1 cellular context compared by ENCODE assay signal in the genomic region with DNA sequence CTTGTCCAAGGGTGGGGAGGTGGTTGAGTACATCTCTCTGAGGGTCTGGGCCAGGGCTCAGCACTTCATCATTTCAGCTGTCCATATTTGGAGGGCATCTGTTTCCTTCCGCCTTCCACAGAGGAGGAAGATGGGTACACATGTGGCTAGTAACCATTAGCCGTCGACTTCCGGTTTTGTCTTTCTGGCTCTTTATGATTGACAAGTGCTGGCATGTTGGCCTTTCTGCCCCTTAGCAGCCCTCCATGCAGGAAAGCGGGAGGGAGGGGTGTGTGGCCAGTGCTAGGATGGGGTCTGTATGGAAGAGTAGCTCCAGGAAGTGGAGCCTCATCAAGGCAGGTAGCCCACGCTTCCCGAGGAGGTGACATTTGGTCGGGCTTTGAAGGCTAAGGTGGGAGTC.
TF ChIP-seq lines count a peak whose summit lies in the region.

No MANE protein-coding gene starts in this region.

TF ChIP-seq in HepG2, 621 proteins besides CTCF, POLR2A, EP300 and RAD21 (continued from another document):
- TF ChIP-seq, protein P1, sequence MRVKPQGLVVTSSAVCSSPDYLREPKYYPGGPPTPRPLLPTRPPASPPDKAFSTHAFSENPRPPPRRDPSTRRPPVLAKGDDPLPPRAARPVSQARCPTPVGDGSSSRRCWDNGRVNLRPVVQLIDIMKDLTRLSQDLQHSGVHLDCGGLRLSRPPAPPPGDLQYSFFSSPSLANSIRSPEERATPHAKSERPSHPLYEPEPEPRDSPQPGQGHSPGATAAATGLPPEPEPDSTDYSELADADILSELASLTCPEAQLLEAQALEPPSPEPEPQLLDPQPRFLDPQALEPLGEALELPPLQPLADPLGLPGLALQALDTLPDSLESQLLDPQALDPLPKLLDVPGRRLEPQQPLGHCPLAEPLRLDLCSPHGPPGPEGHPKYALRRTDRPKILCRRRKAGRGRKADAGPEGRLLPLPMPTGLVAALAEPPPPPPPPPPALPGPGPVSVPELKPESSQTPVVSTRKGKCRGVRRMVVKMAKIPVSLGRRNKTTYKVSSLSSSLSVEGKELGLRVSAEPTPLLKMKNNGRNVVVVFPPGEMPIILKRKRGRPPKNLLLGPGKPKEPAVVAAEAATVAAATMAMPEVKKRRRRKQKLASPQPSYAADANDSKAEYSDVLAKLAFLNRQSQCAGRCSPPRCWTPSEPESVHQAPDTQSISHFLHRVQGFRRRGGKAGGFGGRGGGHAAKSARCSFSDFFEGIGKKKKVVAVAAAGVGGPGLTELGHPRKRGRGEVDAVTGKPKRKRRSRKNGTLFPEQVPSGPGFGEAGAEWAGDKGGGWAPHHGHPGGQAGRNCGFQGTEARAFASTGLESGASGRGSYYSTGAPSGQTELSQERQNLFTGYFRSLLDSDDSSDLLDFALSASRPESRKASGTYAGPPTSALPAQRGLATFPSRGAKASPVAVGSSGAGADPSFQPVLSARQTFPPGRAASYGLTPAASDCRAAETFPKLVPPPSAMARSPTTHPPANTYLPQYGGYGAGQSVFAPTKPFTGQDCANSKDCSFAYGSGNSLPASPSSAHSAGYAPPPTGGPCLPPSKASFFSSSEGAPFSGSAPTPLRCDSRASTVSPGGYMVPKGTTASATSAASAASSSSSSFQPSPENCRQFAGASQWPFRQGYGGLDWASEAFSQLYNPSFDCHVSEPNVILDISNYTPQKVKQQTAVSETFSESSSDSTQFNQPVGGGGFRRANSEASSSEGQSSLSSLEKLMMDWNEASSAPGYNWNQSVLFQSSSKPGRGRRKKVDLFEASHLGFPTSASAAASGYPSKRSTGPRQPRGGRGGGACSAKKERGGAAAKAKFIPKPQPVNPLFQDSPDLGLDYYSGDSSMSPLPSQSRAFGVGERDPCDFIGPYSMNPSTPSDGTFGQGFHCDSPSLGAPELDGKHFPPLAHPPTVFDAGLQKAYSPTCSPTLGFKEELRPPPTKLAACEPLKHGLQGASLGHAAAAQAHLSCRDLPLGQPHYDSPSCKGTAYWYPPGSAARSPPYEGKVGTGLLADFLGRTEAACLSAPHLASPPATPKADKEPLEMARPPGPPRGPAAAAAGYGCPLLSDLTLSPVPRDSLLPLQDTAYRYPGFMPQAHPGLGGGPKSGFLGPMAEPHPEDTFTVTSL (CRISPR knock-in tag; IDR thresholded peaks at IDR 0.05; ENCODE audit: borderline replicate concordance) = no peak
- TF ChIP-seq CENPT (CRISPR knock-in tag; IDR thresholded peaks at IDR 0.05; ENCODE audit: low read depth) (no peak), ZNF3 (CRISPR knock-in tag; IDR thresholded peaks at IDR 0.05) (no peak), YEATS2 (CRISPR knock-in tag; IDR thresholded peaks at IDR 0.05; ENCODE audit: borderline replicate concordance) (no peak), ZNF678 (CRISPR knock-in tag; IDR thresholded peaks at IDR 0.05) (no peak), BCL6 (CRISPR knock-in tag; IDR thresholded peaks at IDR 0.05) (no peak), GABPB1 (CRISPR knock-in tag; IDR thresholded peaks at IDR 0.05) (no peak)
- TF ChIP-seq, protein P2, sequence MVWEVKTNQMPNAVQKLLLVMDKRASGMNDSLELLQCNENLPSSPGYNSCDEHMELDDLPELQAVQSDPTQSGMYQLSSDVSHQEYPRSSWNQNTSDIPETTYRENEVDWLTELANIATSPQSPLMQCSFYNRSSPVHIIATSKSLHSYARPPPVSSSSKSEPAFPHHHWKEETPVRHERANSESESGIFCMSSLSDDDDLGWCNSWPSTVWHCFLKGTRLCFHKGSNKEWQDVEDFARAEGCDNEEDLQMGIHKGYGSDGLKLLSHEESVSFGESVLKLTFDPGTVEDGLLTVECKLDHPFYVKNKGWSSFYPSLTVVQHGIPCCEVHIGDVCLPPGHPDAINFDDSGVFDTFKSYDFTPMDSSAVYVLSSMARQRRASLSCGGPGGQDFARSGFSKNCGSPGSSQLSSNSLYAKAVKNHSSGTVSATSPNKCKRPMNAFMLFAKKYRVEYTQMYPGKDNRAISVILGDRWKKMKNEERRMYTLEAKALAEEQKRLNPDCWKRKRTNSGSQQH (CRISPR knock-in tag; IDR thresholded peaks at IDR 0.05; ENCODE audit: low read depth) = no peak
- TF ChIP-seq, protein P3, sequence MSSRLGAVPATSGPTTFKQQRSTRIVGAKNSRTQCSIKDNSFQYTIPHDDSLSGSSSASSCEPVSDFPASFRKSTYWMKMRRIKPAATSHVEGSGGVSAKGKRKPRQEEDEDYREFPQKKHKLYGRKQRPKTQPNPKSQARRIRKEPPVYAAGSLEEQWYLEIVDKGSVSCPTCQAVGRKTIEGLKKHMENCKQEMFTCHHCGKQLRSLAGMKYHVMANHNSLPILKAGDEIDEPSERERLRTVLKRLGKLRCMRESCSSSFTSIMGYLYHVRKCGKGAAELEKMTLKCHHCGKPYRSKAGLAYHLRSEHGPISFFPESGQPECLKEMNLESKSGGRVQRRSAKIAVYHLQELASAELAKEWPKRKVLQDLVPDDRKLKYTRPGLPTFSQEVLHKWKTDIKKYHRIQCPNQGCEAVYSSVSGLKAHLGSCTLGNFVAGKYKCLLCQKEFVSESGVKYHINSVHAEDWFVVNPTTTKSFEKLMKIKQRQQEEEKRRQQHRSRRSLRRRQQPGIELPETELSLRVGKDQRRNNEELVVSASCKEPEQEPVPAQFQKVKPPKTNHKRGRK (CRISPR knock-in tag; IDR thresholded peaks at IDR 0.05) = no peak
